Comparison of ENCODE assay signal across 8 cellular contexts in the genomic region with DNA sequence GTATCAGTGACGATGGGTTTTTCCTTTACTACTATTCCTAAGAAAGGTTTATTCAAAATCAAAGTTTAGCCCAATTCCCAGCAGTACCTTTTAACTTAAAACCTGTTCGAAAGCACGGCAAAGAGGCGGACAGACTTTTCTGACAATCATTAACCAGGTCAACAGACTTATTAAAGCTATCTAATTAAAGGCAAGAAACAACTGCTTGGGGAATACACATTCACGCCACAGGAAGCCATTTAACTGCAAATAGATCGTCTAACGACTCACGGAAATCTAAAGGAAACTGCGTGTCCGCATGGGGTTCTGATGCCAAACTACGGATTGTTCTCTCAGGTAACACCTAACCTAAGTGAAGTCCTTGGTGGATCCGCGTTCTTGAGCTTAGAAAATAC. TPM values are rescaled to one million over a fixed set of nuclear protein-coding genes. Genes with fewer than 3 reads are reported as not detected.
DNase-seq lines count a peak whose midpoint lies in the region; ATAC-seq and TF ChIP-seq lines count a peak whose summit lies in the region.

No MANE protein-coding gene starts in this region.

- 2 to 4% methylated on average over 13 of the region's 13 CpGs for WGBS in thyroid gland, 2 donors

- TF ChIP-seq POLR2A in thyroid gland (IDR thresholded peaks at IDR 0.05): no peak

- ATAC-seq in GM19395 (IDR thresholded peaks at IDR 0.05; ENCODE audit: unreplicated experiment) (peak; percentile 12), HG03469 (IDR thresholded peaks at IDR 0.05; ENCODE audit: unreplicated experiment) (peak; percentile 1), left lobe of liver (peak; percentile 20)

- no peaks in the 10 kb centered on the region for H3K27me3 ChIP-seq in thyroid gland

- no peaks in the 10 kb centered on the region for H3K36me3 ChIP-seq in thyroid gland

- intact Hi-C loops in thyroid gland (cut with DNase I): loop anchor here (10.0 kb wide), 1 partner anchor 73 kb away; no protein-coding TSS in a partner anchor

- H3K4me3 ChIP-seq in thyroid gland (replicated peaks in 1 of 3): peak overlapping the region in 2 of 3 donors; percentile 55 to 75

- DNase-seq in CD1c-positive myeloid dendritic cell (ENCODE audit: extremely low spot score) (peak; percentile 25), left lobe of liver (ENCODE audit: low spot score) (no peak), thyroid gland (no peak), OCI-M2 (lab: John Stamatoyannopoulos, UW; ENCODE audit: unreplicated experiment) (no peak), HuH-7.5 (ENCODE audit: low spot score) (no peak)

- peak overlapping the region; percentile 46 for H3K27ac ChIP-seq in angular gyrus (ENCODE audit: low read depth, low read length)
- peak overlapping the region; percentile 95 to 97 (median 96) for H3K27ac ChIP-seq in thyroid gland

- TF ChIP-seq CTCF in thyroid gland (IDR thresholded peaks at IDR 0.05): no peak

- H3K9me3 ChIP-seq in thyroid gland: no peaks in the 10 kb centered on the region

- peaks cover 0 to 4% of the 10 kb centered on the region in 2 donors for H3K4me1 ChIP-seq in thyroid gland

RNA-seq across cellular contexts. Expression of a gene that starts 0.7 kb away (rescaled TPM):
- total RNA-seq in left lobe of liver (5.6 TPM), thyroid gland (100 to 1,000 TPM in 1 of 4 donors, 10 to 100 TPM in 3; 42.5 to 113 (median 68.3) TPM)
